1 cellular context compared by ENCODE assay signal in the genomic region with DNA sequence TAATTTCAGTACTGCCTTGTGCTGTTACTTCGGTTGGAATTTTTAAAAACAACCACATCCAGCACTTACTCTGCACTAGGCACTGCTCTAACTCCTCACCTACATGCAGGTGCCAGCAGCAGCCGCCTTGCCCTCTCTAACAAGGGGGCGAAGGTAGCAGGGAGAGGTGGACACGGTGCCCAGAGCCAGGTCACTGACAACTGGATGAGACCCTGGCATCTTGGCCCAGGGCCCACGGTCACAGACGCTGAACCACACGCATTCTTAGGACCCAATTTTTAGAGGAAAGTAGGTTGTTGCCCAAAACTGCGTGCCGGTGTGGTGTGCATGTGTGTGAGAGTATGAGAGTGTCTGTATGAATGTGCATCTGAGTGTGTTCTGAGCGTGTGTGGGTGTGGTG.
TF ChIP-seq lines count a peak whose summit lies in the region.

No MANE protein-coding gene starts in this region.

TF ChIP-seq in HEK293, 187 proteins besides CTCF, POLR2A, EP300 and RAD21:
- no peak for TF ChIP-seq ZSCAN5A (tag by site-specific recombination; IDR thresholded peaks at IDR 0.05)
- TF ChIP-seq YY2 (tag by site-specific recombination; IDR thresholded peaks at IDR 0.05) = 0 out of 2 replicates have a peak, but pooled peaks have one; percentile 19
TF ChIP-seq in HEK293: peak in this region for 1.
